ENCODE assay signal across 1 cellular context in the genomic region with DNA sequence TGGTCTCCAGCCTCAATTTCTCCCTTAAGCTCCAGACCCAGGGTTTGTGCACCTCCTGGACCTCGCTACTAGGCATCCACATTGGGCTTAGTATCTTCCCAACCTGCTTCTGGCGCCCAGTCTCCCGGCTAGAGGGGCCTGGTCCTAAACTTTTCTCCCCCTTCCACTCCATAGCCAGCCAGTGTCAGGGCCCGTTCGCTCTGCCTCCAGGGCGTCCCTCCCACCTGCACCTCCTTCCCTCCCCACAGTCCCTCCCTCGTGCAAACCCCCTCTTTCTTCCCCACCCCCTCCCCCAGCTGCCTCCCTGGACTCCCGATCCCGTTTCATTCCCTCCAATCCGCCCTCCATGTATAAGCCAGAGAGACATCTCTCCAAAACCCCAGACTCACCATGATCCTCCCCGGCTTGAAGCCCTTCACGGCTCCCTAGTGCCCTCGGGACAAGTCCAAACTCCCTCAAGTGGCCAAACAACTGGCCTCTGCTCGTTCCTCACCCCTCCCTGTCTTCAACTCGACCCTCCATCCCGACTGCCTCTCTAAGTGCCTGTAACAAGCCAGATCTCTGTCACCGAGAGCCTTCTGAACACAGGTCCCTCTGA.
TF ChIP-seq lines count a peak whose summit lies in the region.

No MANE protein-coding gene starts in this region.

TF ChIP-seq in K562, 482 proteins besides CTCF, POLR2A, EP300 and RAD21:
- peak; percentile 90 for TF ChIP-seq BCOR (IDR thresholded peaks at IDR 0.05)
- TF ChIP-seq ZNF282 (CRISPR knock-in tag; IDR thresholded peaks at IDR 0.05): no peak
- TF ChIP-seq, protein P1, sequence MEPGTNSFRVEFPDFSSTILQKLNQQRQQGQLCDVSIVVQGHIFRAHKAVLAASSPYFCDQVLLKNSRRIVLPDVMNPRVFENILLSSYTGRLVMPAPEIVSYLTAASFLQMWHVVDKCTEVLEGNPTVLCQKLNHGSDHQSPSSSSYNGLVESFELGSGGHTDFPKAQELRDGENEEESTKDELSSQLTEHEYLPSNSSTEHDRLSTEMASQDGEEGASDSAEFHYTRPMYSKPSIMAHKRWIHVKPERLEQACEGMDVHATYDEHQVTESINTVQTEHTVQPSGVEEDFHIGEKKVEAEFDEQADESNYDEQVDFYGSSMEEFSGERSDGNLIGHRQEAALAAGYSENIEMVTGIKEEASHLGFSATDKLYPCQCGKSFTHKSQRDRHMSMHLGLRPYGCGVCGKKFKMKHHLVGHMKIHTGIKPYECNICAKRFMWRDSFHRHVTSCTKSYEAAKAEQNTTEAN (CRISPR knock-in tag; IDR thresholded peaks at IDR 0.05): 0 out of 2 replicates have a peak, but pooled peaks have one; percentile 62
- TF ChIP-seq SMARCA5 (IDR thresholded peaks at IDR 0.05): peak; percentile 86; the same call in 1 of the 2 replicates
- TF ChIP-seq SMC3 (conservative IDR thresholded peaks at IDR 0.05; ENCODE audit: insufficient read depth, low read depth, low read length): 0 out of 2 replicates have a peak, but pooled peaks have one; percentile 20
- 0 out of 2 replicates have a peak, but pooled peaks have one; percentile 35 for TF ChIP-seq ZBTB26 (CRISPR knock-in tag; IDR thresholded peaks at IDR 0.05)
- TF ChIP-seq, protein P2, sequence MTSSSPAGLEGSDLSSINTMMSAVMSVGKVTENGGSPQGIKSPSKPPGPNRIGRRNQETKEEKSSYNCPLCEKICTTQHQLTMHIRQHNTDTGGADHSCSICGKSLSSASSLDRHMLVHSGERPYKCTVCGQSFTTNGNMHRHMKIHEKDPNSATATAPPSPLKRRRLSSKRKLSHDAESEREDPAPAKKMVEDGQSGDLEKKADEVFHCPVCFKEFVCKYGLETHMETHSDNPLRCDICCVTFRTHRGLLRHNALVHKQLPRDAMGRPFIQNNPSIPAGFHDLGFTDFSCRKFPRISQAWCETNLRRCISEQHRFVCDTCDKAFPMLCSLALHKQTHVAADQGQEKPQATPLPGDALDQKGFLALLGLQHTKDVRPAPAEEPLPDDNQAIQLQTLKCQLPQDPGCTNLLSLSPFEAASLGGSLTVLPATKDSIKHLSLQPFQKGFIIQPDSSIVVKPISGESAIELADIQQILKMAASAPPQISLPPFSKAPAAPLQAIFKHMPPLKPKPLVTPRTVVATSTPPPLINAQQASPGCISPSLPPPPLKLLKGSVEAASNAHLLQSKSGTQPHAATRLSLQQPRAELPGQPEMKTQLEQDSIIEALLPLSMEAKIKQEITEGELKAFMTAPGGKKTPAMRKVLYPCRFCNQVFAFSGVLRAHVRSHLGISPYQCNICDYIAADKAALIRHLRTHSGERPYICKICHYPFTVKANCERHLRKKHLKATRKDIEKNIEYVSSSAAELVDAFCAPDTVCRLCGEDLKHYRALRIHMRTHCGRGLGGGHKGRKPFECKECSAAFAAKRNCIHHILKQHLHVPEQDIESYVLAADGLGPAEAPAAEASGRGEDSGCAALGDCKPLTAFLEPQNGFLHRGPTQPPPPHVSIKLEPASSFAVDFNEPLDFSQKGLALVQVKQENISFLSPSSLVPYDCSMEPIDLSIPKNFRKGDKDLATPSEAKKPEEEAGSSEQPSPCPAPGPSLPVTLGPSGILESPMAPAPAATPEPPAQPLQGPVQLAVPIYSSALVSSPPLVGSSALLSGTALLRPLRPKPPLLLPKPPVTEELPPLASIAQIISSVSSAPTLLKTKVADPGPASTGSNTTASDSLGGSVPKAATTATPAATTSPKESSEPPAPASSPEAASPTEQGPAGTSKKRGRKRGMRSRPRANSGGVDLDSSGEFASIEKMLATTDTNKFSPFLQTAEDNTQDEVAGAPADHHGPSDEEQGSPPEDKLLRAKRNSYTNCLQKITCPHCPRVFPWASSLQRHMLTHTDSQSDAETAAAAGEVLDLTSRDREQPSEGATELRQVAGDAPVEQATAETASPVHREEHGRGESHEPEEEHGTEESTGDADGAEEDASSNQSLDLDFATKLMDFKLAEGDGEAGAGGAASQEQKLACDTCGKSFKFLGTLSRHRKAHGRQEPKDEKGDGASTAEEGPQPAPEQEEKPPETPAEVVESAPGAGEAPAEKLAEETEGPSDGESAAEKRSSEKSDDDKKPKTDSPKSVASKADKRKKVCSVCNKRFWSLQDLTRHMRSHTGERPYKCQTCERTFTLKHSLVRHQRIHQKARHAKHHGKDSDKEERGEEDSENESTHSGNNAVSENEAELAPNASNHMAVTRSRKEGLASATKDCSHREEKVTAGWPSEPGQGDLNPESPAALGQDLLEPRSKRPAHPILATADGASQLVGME (CRISPR knock-in tag; IDR thresholded peaks at IDR 0.05): 0 out of 2 replicates have a peak, but pooled peaks have one; percentile 45
- TF ChIP-seq STAT5A (IDR thresholded peaks at IDR 0.05; ENCODE audit: borderline replicate concordance, low read length): no peak
- TF ChIP-seq PTBP1 (IDR thresholded peaks at IDR 0.05; ENCODE audit: low read depth, low read length): 0 out of 2 replicates have a peak, but pooled peaks have one; percentile 41
- TF ChIP-seq ZBTB1 (CRISPR knock-in tag; IDR thresholded peaks at IDR 0.05; ENCODE audit: borderline replicate concordance, low read depth): 0 out of 2 replicates have a peak, but pooled peaks have one; percentile 4
- TF ChIP-seq HLTF (IDR thresholded peaks at IDR 0.05): peak; percentile 70; the same call in 1 of the 2 replicates
- peak; percentile 29; the same call in 1 of the 2 replicates for TF ChIP-seq KAT7 (CRISPR knock-in tag; IDR thresholded peaks at IDR 0.05; ENCODE audit: borderline replicate concordance)
- 0 out of 2 replicates have a peak, but pooled peaks have one; percentile 18 for TF ChIP-seq ADNP (tag; IDR thresholded peaks at IDR 0.05)
- TF ChIP-seq, protein P3, sequence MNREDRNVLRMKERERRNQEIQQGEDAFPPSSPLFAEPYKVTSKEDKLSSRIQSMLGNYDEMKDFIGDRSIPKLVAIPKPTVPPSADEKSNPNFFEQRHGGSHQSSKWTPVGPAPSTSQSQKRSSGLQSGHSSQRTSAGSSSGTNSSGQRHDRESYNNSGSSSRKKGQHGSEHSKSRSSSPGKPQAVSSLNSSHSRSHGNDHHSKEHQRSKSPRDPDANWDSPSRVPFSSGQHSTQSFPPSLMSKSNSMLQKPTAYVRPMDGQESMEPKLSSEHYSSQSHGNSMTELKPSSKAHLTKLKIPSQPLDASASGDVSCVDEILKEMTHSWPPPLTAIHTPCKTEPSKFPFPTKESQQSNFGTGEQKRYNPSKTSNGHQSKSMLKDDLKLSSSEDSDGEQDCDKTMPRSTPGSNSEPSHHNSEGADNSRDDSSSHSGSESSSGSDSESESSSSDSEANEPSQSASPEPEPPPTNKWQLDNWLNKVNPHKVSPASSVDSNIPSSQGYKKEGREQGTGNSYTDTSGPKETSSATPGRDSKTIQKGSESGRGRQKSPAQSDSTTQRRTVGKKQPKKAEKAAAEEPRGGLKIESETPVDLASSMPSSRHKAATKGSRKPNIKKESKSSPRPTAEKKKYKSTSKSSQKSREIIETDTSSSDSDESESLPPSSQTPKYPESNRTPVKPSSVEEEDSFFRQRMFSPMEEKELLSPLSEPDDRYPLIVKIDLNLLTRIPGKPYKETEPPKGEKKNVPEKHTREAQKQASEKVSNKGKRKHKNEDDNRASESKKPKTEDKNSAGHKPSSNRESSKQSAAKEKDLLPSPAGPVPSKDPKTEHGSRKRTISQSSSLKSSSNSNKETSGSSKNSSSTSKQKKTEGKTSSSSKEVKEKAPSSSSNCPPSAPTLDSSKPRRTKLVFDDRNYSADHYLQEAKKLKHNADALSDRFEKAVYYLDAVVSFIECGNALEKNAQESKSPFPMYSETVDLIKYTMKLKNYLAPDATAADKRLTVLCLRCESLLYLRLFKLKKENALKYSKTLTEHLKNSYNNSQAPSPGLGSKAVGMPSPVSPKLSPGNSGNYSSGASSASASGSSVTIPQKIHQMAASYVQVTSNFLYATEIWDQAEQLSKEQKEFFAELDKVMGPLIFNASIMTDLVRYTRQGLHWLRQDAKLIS (CRISPR knock-in tag; IDR thresholded peaks at IDR 0.05): 0 out of 2 replicates have a peak, but pooled peaks have one; percentile 1
- TF ChIP-seq CBX5 (IDR thresholded peaks at IDR 0.05; ENCODE audit: borderline replicate concordance, low read depth): no peak
- TF ChIP-seq OTX1 (CRISPR knock-in tag; IDR thresholded peaks at IDR 0.05): 0 out of 2 replicates have a peak, but pooled peaks have one; percentile 46
- peak; percentile 82 for TF ChIP-seq ZFP36 (IDR thresholded peaks at IDR 0.05; ENCODE audit: low read depth, low read length, partially characterized antibody)
- TF ChIP-seq KDM1A (IDR thresholded peaks at IDR 0.05): peak; percentile 29 to 74; a peak in 2 of 4 replicates
- TF ChIP-seq BRD9 (IDR thresholded peaks at IDR 0.05; ENCODE audit: low read depth, partially characterized antibody): peak; percentile 50
- TF ChIP-seq PHF20 (IDR thresholded peaks at IDR 0.05; ENCODE audit: partially characterized antibody): peak; percentile 24
- TF ChIP-seq RBM25 (IDR thresholded peaks at IDR 0.05; ENCODE audit: low read depth, low read length, severe bottlenecking): peak; percentile 40
- TF ChIP-seq E4F1 (CRISPR knock-in tag; IDR thresholded peaks at IDR 0.05; ENCODE audit: borderline replicate concordance): no peak
- TF ChIP-seq E2F1 (CRISPR knock-in tag; IDR thresholded peaks at IDR 0.05): no peak
- peak; percentile 95; the same call in 1 of the 2 replicates for TF ChIP-seq HDGF (IDR thresholded peaks at IDR 0.05)
- TF ChIP-seq ZC3H8 (IDR thresholded peaks at IDR 0.05): no peak
